ENCODE assay signal across 20 cellular contexts in the genomic region with DNA sequence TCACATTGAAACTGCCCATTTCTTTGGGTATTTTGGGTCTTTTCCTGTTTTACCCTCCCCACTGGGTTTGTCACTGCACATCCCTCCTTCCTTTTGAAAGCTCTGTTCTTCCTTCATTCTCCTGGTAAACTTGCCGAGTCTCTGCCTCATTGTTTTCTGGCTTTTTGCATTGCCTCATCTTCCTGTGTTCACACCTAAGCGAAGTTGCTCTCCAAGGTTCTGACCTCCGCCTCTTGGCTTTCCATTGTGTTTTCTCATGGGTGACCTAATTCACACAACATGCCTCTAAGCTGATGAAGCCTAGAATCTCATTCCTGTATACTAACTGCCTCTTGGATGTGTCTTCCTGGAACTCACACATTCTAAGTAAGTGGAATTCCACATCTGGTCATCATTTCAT.
A peak's percentile ranks its signal among the peaks of the same experiment; 100 is the strongest.
DNase-seq lines count a peak whose midpoint lies in the region; ATAC-seq, FAIRE-seq and TF ChIP-seq lines count a peak whose summit lies in the region.
"Had no signal": no experiment of that assay in that cellular context is flagged by ENCODE, and none has a peak within 500 bp of the region (broad histone marks: within the 10 kb centered on the region; RNA-seq: fewer than 3 reads in every experiment).

No MANE protein-coding gene starts in this region.

- H3K4me1 ChIP-seq in endodermal cell (ENCODE audit: control insufficient read depth, insufficient read depth, low read length) (no peaks in the 10 kb centered on the region), neural progenitor cell (peaks cover 18% of the 10 kb centered on the region), psoas muscle (no peaks in the 10 kb centered on the region)
- H3K4me1 ChIP-seq: suprapubic skin had no signal

- TF ChIP-seq CTCF in endodermal cell (conservative IDR thresholded peaks at IDR 0.05) (no peak), neural progenitor cell (IDR thresholded peaks at IDR 0.05) (no peak), psoas muscle (IDR thresholded peaks at IDR 0.05) (no peak)

- no peaks in the 10 kb centered on the region for H3K36me3 ChIP-seq in endodermal cell (ENCODE audit: control insufficient read depth, insufficient read depth, low read length)
- no peaks in the 10 kb centered on the region for H3K36me3 ChIP-seq in neural progenitor cell
- H3K36me3 ChIP-seq in psoas muscle (ENCODE audit: insufficient read depth in 1 of 2, low read depth in 1 of 2): no peaks in the 10 kb centered on the region
- H3K36me3 ChIP-seq: suprapubic skin had no signal

- H3K4me1 Mint-ChIP-seq in endodermal cell (peaks cover 20% of the 10 kb centered on the region), neural progenitor cell (peaks cover 13% of the 10 kb centered on the region)
- H3K4me1 Mint-ChIP-seq: CD4-positive, alpha-beta memory T cell; memory B cell had no signal

- no peak for ATAC-seq in psoas muscle
- ATAC-seq: esophagus mucosa had no signal

- H3K4me3 ChIP-seq in endodermal cell (ENCODE audit: low read length) (no peak overlapping the region), neural progenitor cell (no peak overlapping the region), psoas muscle (no peak overlapping the region)
- H3K4me3 ChIP-seq: suprapubic skin had no signal

- H3K27me3 Mint-ChIP-seq in endodermal cell (ENCODE audit: insufficient read depth) (no peaks in the 10 kb centered on the region), neural progenitor cell (ENCODE audit: insufficient read depth, low read depth) (no peaks in the 10 kb centered on the region)
- H3K27me3 Mint-ChIP-seq: CD4-positive, alpha-beta memory T cell; memory B cell had no signal

- no peaks in the 10 kb centered on the region for H3K79me2 ChIP-seq in neural progenitor cell (ENCODE audit: low read depth)

- H3K4me3 Mint-ChIP-seq in endodermal cell: no peak overlapping the region
- no peak overlapping the region for H3K4me3 Mint-ChIP-seq in neural progenitor cell
- H3K4me3 Mint-ChIP-seq: CD4-positive, alpha-beta memory T cell; memory B cell had no signal

- H3K4me2 ChIP-seq in neural progenitor cell: peak overlapping the region; percentile 38

- H3K9ac ChIP-seq in endodermal cell (ENCODE audit: extremely low read depth, low read length, poor library complexity, severe bottlenecking) (no peak overlapping the region), neural progenitor cell (no peak overlapping the region)

- H3K27ac ChIP-seq in endodermal cell (ENCODE audit: low read depth, low read length) (no peak overlapping the region), neural progenitor cell (no peak overlapping the region), psoas muscle (no peak overlapping the region)
- H3K27ac ChIP-seq: suprapubic skin had no signal

- H3K9me3 ChIP-seq in endodermal cell (ENCODE audit: control insufficient read depth, low read length) (no peaks in the 10 kb centered on the region), neural progenitor cell (ENCODE audit: low read depth) (no peaks in the 10 kb centered on the region), psoas muscle (no peaks in the 10 kb centered on the region)
- H3K9me3 ChIP-seq: suprapubic skin had no signal

- FAIRE-seq in RCC 7860 (lab: Jason Lieb, UNC): no peak
- FAIRE-seq: G401.6, H54, HTR-8/SVneo had no signal

- H3K27ac Mint-ChIP-seq in endodermal cell (no peak overlapping the region), neural progenitor cell (no peak overlapping the region)
- H3K27ac Mint-ChIP-seq: CD4-positive, alpha-beta memory T cell; memory B cell had no signal

- intact Hi-C loops in psoas muscle (cut with DNase I): no loop called here

- no peaks in the 10 kb centered on the region for H3K27me3 ChIP-seq in endodermal cell (ENCODE audit: control insufficient read depth, insufficient read depth, low read length, poor library complexity, severe bottlenecking)
- H3K27me3 ChIP-seq in neural progenitor cell: no peaks in the 10 kb centered on the region
- no peaks in the 10 kb centered on the region for H3K27me3 ChIP-seq in psoas muscle (ENCODE audit: insufficient read depth in 3 of 3, low read length in 2 of 3)
- H3K27me3 ChIP-seq: suprapubic skin had no signal

- H3F3A ChIP-seq in neural progenitor cell (ENCODE audit: low read depth): peaks cover 6% of the 10 kb centered on the region

- DNase-seq in HT1080 (ENCODE audit: low read depth) (peak; percentile 34), RCC 7860 (ENCODE audit: low spot score) (peak; percentile 17), endodermal cell (peak; percentile 95), neural progenitor cell (ENCODE audit: low spot score) (peak; percentile 89), psoas muscle (no peak), NCI-H1694 treated with DMSO at 0.1 percent for 48 hours (lab: John Stamatoyannopoulos, UW) (no peak), NCI-H1105 (lab: John Stamatoyannopoulos, UW) (no peak)
- DNase-seq: activated naive CD4-positive, alpha-beta T cell treated with Interleukin-2 at 50 U/mL for 16 hours; CD4-positive, alpha-beta memory T cell; central memory CD4-positive, alpha-beta T cell; NCI-H146; NCI-H526; occipital lobe; SIG-M5 had no signal

- peaks cover 10% of the 10 kb centered on the region for H4K20me1 ChIP-seq in neural progenitor cell (ENCODE audit: low read depth)

- H2AFZ ChIP-seq in neural progenitor cell (replicated peaks): no peak overlapping the region

- 20 to 27% methylated on average over 3 of the region's 3 CpGs for WGBS in endodermal cell (ENCODE audit: insufficient coverage in 1 of 2, insufficient read length in 1 of 2), 2 experiments
- 18 to 26% (median 21%) methylated on average over 3 of the region's 3 CpGs for WGBS in psoas muscle, 3 donors

- H3K36me3 Mint-ChIP-seq in endodermal cell (ENCODE audit: low read depth) (no peaks in the 10 kb centered on the region), neural progenitor cell (peaks cover 2% of the 10 kb centered on the region)
- H3K36me3 Mint-ChIP-seq: CD4-positive, alpha-beta memory T cell; memory B cell had no signal

- H3K9me3 Mint-ChIP-seq in endodermal cell (no peaks in the 10 kb centered on the region), neural progenitor cell (no peaks in the 10 kb centered on the region)

Comparison
In these comparisons a context has a peak if more than half of its experiments do, and no peak if none do; other contexts are left out.
1. DNase-seq: peak in HT1080 (single experiment), RCC 7860 (single experiment), endodermal cell (single experiment) and neural progenitor cell (single experiment); none in psoas muscle (0 of 2), NCI-H1694 treated with DMSO at 0.1 percent for 48 hours (single experiment) and NCI-H1105 (single experiment).